12 cellular contexts compared by ENCODE assay signal in the genomic region with DNA sequence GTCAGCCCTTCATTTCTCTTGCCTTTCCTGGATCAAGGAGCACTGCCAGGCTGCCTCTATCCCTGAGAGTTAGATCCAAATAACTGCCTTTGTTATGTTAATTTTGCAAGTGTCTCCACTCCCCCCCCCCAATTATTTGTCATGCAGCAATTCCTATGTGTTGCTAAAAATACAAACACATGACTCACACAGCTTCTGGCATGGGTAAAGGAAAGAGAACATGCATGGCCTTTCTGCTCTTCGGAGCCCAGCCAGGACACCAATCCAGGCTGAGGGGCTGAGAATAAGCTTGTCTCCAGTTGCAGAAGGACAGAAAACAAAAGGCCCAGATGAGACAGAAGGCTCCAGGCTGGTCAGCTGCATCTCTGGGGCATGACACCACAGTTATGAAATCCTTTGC.
DNase-seq lines count a peak whose midpoint lies in the region; ATAC-seq, FAIRE-seq and TF ChIP-seq lines count a peak whose summit lies in the region.
"Had no signal": no experiment of that assay in that cellular context is flagged by ENCODE, and none has a peak within 500 bp of the region (broad histone marks: within the 10 kb centered on the region; RNA-seq: fewer than 3 reads in every experiment).

No MANE protein-coding gene starts in this region.

- no peaks in the 10 kb centered on the region for H3K4me1 ChIP-seq in endothelial cell of umbilical vein (ENCODE audit: control insufficient read depth, extremely low read depth, insufficient read depth, low read length)

- dilution Hi-C loops in endothelial cell of umbilical vein (cut with MboI; ENCODE audit: extremely low pct_ligation_motif_present, low sequenced_read_pairs), result no loop called here

- no peaks in the 10 kb centered on the region for H4K20me1 ChIP-seq in endothelial cell of umbilical vein (replicated peaks; ENCODE audit: control insufficient read depth, extremely low read depth, insufficient read depth, low read length)

- BruUV-seq in endothelial cell of umbilical vein (replicated peaks; lab: Mats Ljungman, UMichigan), result no TSS peak

- no peaks in the 10 kb centered on the region for H3K36me3 ChIP-seq in endothelial cell of umbilical vein (ENCODE audit: control insufficient read depth in 2 of 2, extremely low read depth in 1 of 2, insufficient read depth in 2 of 2, low read length in 2 of 2)

- peak; percentile 48 for FAIRE-seq in endothelial cell of umbilical vein (lab: Jason Lieb, UNC)

- H3K9me3 ChIP-seq in endothelial cell of umbilical vein (replicated peaks; ENCODE audit: control insufficient read depth, insufficient read depth, low read length), result no peaks in the 10 kb centered on the region

- POLR2A ChIA-PET in endothelial cell of umbilical vein (lab: Charles Lee), result no interaction called here

- intact Hi-C loops in endothelial cell of umbilical vein (cut with micrococcal nuclease), result no loop called here

- no peaks in the 10 kb centered on the region for H3K79me2 ChIP-seq in endothelial cell of umbilical vein (ENCODE audit: control insufficient read depth, insufficient read depth, low read length)

- no peak for TF ChIP-seq POLR2A in endothelial cell of umbilical vein (IDR thresholded peaks at IDR 0.05; ENCODE audit: low read depth, low read length)

- H3K4me3 ChIP-seq in endothelial cell of umbilical vein (replicated peaks in 1 of 3; ENCODE audit: insufficient read depth in 1 of 3, low read depth in 1 of 3, low read length in 3 of 3), result no peak overlapping the region
- H3K4me3 ChIP-seq: SK-N-MC had no signal

- no peaks in the 10 kb centered on the region for H3K27me3 ChIP-seq in endothelial cell of umbilical vein (ENCODE audit: control insufficient read depth in 2 of 2, insufficient read depth in 2 of 2, low read length in 2 of 2)

- DNase-seq in A172 (ENCODE audit: low spot score), result peak; percentile 37
- peak; percentile 53 for DNase-seq in LHCN-M2 (ENCODE audit: low read depth)
- peak; percentile 52 for DNase-seq in endothelial cell of umbilical vein (ENCODE audit: low read depth, low spot score)
- DNase-seq in lung microvascular endothelial cell (ENCODE audit: low read depth in 2 of 2), result peak; percentile 49 to 51
- no peak for DNase-seq in midbrain (lab: John Stamatoyannopoulos, UW)
- no peak for DNase-seq in activated T-cell treated with anti-CD3 and anti-CD28 coated beads for 4 hours
- DNase-seq in NCI-H1930 (lab: John Stamatoyannopoulos, UW), result no peak
- DNase-seq: GDM1; naive thymus-derived CD4-positive, alpha-beta T cell; NCI-H2081 treated with DMSO at 0.1 percent for 48 hours had no signal

- H3K9me1 ChIP-seq in endothelial cell of umbilical vein (replicated peaks; ENCODE audit: control insufficient read depth, extremely low read depth, insufficient read depth, low read length), result no peaks in the 10 kb centered on the region

- CTCF ChIA-PET in endothelial cell of umbilical vein (lab: Charles Lee), result no interaction called here

- H3K4me2 ChIP-seq in endothelial cell of umbilical vein (ENCODE audit: insufficient read depth, low read length), result no peak overlapping the region

- H3K9ac ChIP-seq in endothelial cell of umbilical vein (replicated peaks; ENCODE audit: extremely low read depth, insufficient read depth, low read length), result no peak overlapping the region

- TF ChIP-seq CTCF in endothelial cell of umbilical vein (IDR thresholded peaks at IDR 0.05; ENCODE audit: extremely low read depth in 1 of 2, insufficient read depth in 1 of 2, low read depth in 1 of 2, low read length in 2 of 2), result no peak

- no peak overlapping the region for H3K27ac ChIP-seq in endothelial cell of umbilical vein (ENCODE audit: insufficient read depth, low read depth, low read length)
- H3K27ac ChIP-seq: SK-N-MC had no signal

- H2AFZ ChIP-seq in endothelial cell of umbilical vein (ENCODE audit: low read depth, low read length), result no peak overlapping the region

- ATAC-seq in GM19452 (IDR thresholded peaks at IDR 0.05; ENCODE audit: unreplicated experiment), result no peak
- ATAC-seq: naive thymus-derived CD4-positive, alpha-beta T cell had no signal

TF ChIP-seq in endothelial cell of umbilical vein, 7 proteins besides CTCF, POLR2A, EP300 and RAD21:
- TF ChIP-seq EZH2 (IDR thresholded peaks at IDR 0.05; ENCODE audit: borderline replicate concordance, low read depth, low read length, severe bottlenecking) (no peak), FOS (IDR thresholded peaks at IDR 0.05; ENCODE audit: borderline replicate concordance, insufficient read depth, low read length) (peak; percentile 16), JUN (IDR thresholded peaks at IDR 0.05; ENCODE audit: borderline replicate concordance, insufficient read depth, insufficient read length, low read depth) (peak; percentile 24)
TF ChIP-seq in endothelial cell of umbilical vein: peak in this region for 2.

Comparison
In these comparisons a context has a peak if more than half of its experiments do, and no peak if none do; other contexts are left out.
1. DNase-seq: peak in A172 (single experiment), LHCN-M2 (single experiment), endothelial cell of umbilical vein (single experiment) and lung microvascular endothelial cell (2 of 2); none in midbrain (single experiment), activated T-cell treated with anti-CD3 and anti-CD28 coated beads for 4 hours (single experiment) and NCI-H1930 (0 of 2).